ENCODE assay signal across 8 cellular contexts in genomic region chr9:133133680-133134418, GRCh38.
DNase-seq lines count a peak whose midpoint lies in the region; ATAC-seq lines count a peak whose summit lies in the region.

No MANE protein-coding gene starts in this region.

- peak; percentile 75 for ATAC-seq in GM18508 (IDR thresholded peaks at IDR 0.05; ENCODE audit: insufficient read depth, unreplicated experiment)
- peak; percentile 87 for ATAC-seq in HG02885 (IDR thresholded peaks at IDR 0.05; ENCODE audit: poor library complexity, unreplicated experiment)

- DNase-seq in NCI-H2081 (lab: John Stamatoyannopoulos, UW) (peak; percentile 87 to 95), cerebellar cortex (ENCODE audit: low spot score) (peak; percentile 47), left kidney (ENCODE audit: low read depth, low spot score) (peak; percentile 92), AML-193 (lab: John Stamatoyannopoulos, UW) (no peak)
- peak; percentile 64 to 66 for DNase-seq in activated CD4-positive, alpha-beta T cell treated with anti-CD3 and anti-CD28 coated beads for 24 hours (ENCODE audit: low read depth in 2 of 2)
- DNase-seq in stimulated activated CD4-positive, alpha-beta T cell treated with anti-CD3 and anti-CD28 coated beads, Interleukin-2, amount 100 ng/mL, for 4 hours (ENCODE audit: low read depth): peak; percentile 74

Comparison
In these comparisons a context has a peak if more than half of its experiments do, and no peak if none do; other contexts are left out.
1. DNase-seq: peak in NCI-H2081 (2 of 2), activated CD4-positive, alpha-beta T cell treated with anti-CD3 and anti-CD28 coated beads for 24 hours (2 of 2), cerebellar cortex (single experiment), left kidney (single experiment) and stimulated activated CD4-positive, alpha-beta T cell treated with anti-CD3 and anti-CD28 coated beads, Interleukin-2, amount 100 ng/mL, for 4 hours (single experiment); none in AML-193 (0 of 2).